ENCODE assay signal across 8 cellular contexts in the genomic region with DNA sequence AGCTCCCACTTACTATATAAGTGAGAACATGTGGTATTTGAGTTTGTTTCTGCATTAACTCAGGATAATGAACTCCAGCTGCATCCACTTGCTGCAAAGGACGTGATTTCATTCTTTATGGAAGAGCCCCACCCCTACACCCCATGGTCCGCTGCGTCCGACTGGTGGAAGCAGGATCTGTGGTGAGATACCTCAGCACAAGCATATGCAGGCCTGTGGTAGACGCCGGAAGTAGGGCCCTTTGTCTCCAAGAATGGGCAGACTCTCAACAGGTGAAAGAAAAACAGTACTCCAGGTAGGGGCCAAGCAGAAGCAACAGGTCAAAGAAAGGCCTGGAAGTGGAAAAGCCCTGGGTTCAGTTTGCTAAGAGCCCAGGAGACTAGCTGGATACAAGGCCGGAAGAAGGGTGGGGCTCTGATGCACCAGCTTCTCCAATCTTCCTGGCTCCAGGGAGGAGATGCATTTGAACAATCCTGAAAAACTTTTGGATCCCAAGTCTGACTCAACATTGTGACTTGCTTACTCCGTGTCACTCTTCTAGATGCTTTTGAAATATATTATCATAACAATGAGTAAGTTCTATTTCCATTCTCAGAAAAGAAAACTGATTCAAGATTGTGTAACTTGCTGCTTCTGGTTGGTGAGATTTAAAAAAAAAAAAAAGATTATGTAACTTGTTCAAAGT. TPM values are rescaled to one million over a fixed set of nuclear protein-coding genes. Genes with fewer than 3 reads are reported as not detected.
DNase-seq lines count a peak whose midpoint lies in the region; ATAC-seq and TF ChIP-seq lines count a peak whose summit lies in the region.

No MANE protein-coding gene starts in this region.

- H3K27ac Mint-ChIP-seq in MCF 10A (ENCODE audit: low read depth, unreplicated experiment) (peak overlapping the region; percentile 15), naive B cell (peak overlapping the region in 3 of 6 donors; percentile 49 to 85 (median 78))

- no peaks in the 10 kb centered on the region for H3K4me1 ChIP-seq in BE2C

- peaks cover 15% of the 10 kb centered on the region for H3K4me1 Mint-ChIP-seq in MCF 10A (ENCODE audit: insufficient read depth, unreplicated experiment)
- peaks cover 20 to 60% (median 33%) of the 10 kb centered on the region in 3 donors for H3K4me1 Mint-ChIP-seq in naive B cell

- CTCF ChIA-PET in BJ (lab: Yijun Ruan, JAX) (interaction anchor here (1.0 to 1.3 kb wide), 3 partner anchors 20 to 57 kb away, joined by 6 to 7 read pairs (median 6); no protein-coding TSS in a partner anchor), MCF 10A (lab: Yijun Ruan, JAX) (interaction anchor here (0.6 to 1.6 kb wide), 4 partner anchors 36 to 1110 kb away, joined by 3 to 6 read pairs (median 3); no protein-coding TSS in a partner anchor)

- H3K9me3 ChIP-seq in MG63 (no peaks in the 10 kb centered on the region), BE2C (no peaks in the 10 kb centered on the region)

- H3K9me3 Mint-ChIP-seq in MCF 10A (ENCODE audit: unreplicated experiment) (no peaks in the 10 kb centered on the region), naive B cell (peaks cover 0 to 3% (median 0%) of the 10 kb centered on the region in 7 donors)

- intact Hi-C loops in MCF 10A (cut with micrococcal nuclease), result loop anchor here (2.0 kb wide), 1 partner anchor 44 kb away; no protein-coding TSS in a partner anchor

- no TSS peak for BruUV-seq in MCF 10A (replicated peaks; lab: Mats Ljungman, UMichigan)

- H3K36me3 ChIP-seq in BJ (ENCODE audit: control insufficient read depth, insufficient read depth, low read length) (no peaks in the 10 kb centered on the region), MG63 (peaks cover 36% of the 10 kb centered on the region), BE2C (no peaks in the 10 kb centered on the region)

- POLR2A ChIA-PET in BJ (lab: Charles Lee), result interaction anchor here (0.9 to 1.4 kb wide), 7 partner anchors 19 to 55 kb away, joined by 3 to 11 read pairs (median 3); partner anchors contain the start of gene MALAT1
- POLR2A ChIA-PET in MCF 10A (lab: Yijun Ruan, JAX), result interaction anchor here (0.6 to 4.0 kb wide), 24 partner anchors 9 to 212 kb away, joined by 3 to 80 read pairs (median 4); partner anchors contain the start of genes FAM89B, MALAT1, NEAT1 and SCYL1

- H3K36me3 Mint-ChIP-seq in MCF 10A (ENCODE audit: insufficient read depth, unreplicated experiment) (peaks cover 70% of the 10 kb centered on the region), naive B cell (no peaks in the 10 kb centered on the region)

- DNase-seq in BJ (ENCODE audit: low read depth), result peak; percentile 78
- peak; percentile 72 for DNase-seq in MG63
- DNase-seq in MCF 10A (ENCODE audit: unreplicated experiment), result peak; percentile 95
- DNase-seq in naive B cell, result no peak
- DNase-seq in retina, result no peak
- no peak for DNase-seq in hypothalamus (lab: John Stamatoyannopoulos, UW)
- no peak for DNase-seq in BE2C
- no peak for DNase-seq in medulla oblongata (ENCODE audit: extremely low spot score)

- H3K27me3 Mint-ChIP-seq in MCF 10A (ENCODE audit: insufficient read depth, unreplicated experiment), result no peaks in the 10 kb centered on the region
- H3K27me3 Mint-ChIP-seq in naive B cell, result no peaks in the 10 kb centered on the region

- H3K4me3 Mint-ChIP-seq in MCF 10A (ENCODE audit: unreplicated experiment) (no peak overlapping the region), naive B cell (peak overlapping the region in 7 of 8 donors; percentile 1 to 89 (median 29))

- ATAC-seq in naive B cell (ENCODE audit: low read depth in 2 of 2), result no peak

- TF ChIP-seq CTCF in BJ (IDR thresholded peaks at IDR 0.05; ENCODE audit: insufficient read depth, low read depth, low read length) (no peak), MCF 10A (IDR thresholded peaks at IDR 0.05; ENCODE audit: unreplicated experiment) (no peak), BE2C (IDR thresholded peaks at IDR 0.05; ENCODE audit: low read depth, low read length) (no peak)

- H3K4me3 ChIP-seq in BJ (ENCODE audit: low read depth, low read length), result no peak overlapping the region
- no peak overlapping the region for H3K4me3 ChIP-seq in MG63
- no peak overlapping the region for H3K4me3 ChIP-seq in BE2C (ENCODE audit: low read depth, low read length)

- H3K27me3 ChIP-seq in BJ (ENCODE audit: control insufficient read depth, insufficient read depth, low read length), result no peaks in the 10 kb centered on the region
- no peaks in the 10 kb centered on the region for H3K27me3 ChIP-seq in MG63
- no peaks in the 10 kb centered on the region for H3K27me3 ChIP-seq in BE2C

RNA-seq across cellular contexts. Expression of gene NEAT1, which starts 30.4 kb away (rescaled TPM):
- polyA plus RNA-seq in BJ (2011; rRNA removed) (59.2 and 87.2 TPM in 2 replicates), naive B cell (ENCODE audit: low read depth in 6 of 6) (1 to 10 TPM in 5 of 6 donors, under 1 TPM in 1; 0.88 to 4.2 (median 1.2) TPM)
- 274 and 373 TPM in 2 replicates for polyA minus RNA-seq in BJ (2011; rRNA and poly(A)+ RNA removed)
- 4.8 and 7.7 TPM in 2 replicates for total RNA-seq in MG63 (2014; rRNA removed; shearing (Covaris generic); ENCODE audit: low replicate concordance)
- total RNA-seq in MCF 10A (2022), result 1,026 and 1,292 TPM in 2 replicates
- polyA plus RNA-seq in BE2C (2012; ENCODE audit: insufficient read depth, insufficient read length, low read depth), result 301 TPM

RNA-seq across cellular contexts. Expression of gene MALAT1, which starts 45.9 kb away (rescaled TPM):
- 924 and 1,611 TPM in 2 replicates for polyA plus RNA-seq in BJ (2011; rRNA removed)
- polyA minus RNA-seq in BJ (2011; rRNA and poly(A)+ RNA removed), result 12,707 and 21,303 TPM in 2 replicates
- 258 and 283 TPM in 2 replicates for total RNA-seq in MG63 (2014; rRNA removed; shearing (Covaris generic); ENCODE audit: low replicate concordance)
- total RNA-seq in MCF 10A (2022), result 10,851 and 12,068 TPM in 2 replicates
- polyA plus RNA-seq in naive B cell (ENCODE audit: low read depth in 6 of 6), result 1,000 to 10,000 TPM; 1,985 to 6,450 (median 3,738) TPM
- polyA plus RNA-seq in BE2C (2012; ENCODE audit: insufficient read depth, insufficient read length, low read depth), result 273 TPM

Comparison
In these comparisons a context has a peak if more than half of its experiments do, and no peak if none do; other contexts are left out.
1. DNase-seq: peak in BJ (single experiment), MG63 (single experiment) and MCF 10A (single experiment); none in naive B cell (single experiment), retina (single experiment), hypothalamus (0 of 51), BE2C (single experiment) and medulla oblongata (single experiment).
2. RNA of gene NEAT1, which starts 30.4 kb away (total RNA-seq): 1,026 to 1,292 TPM in MCF 10A; 4.8 to 7.7 TPM in MG63; every median in the first group is over 100 times any median in the second.
3. RNA of gene MALAT1, which starts 45.9 kb away (total RNA-seq): 10,851 to 12,068 TPM in MCF 10A; 258 to 283 TPM in MG63; every median in the first group is over 10 times any median in the second.